Comparison of ENCODE assay signal across 25 cellular contexts in genomic region chr6:132142768-132143167, GRCh38.
"Had no signal": no experiment of that assay in that cellular context is flagged by ENCODE, and none has a peak within 500 bp of the region (broad histone marks: within the 10 kb centered on the region; RNA-seq: fewer than 3 reads in every experiment).

No MANE protein-coding gene starts in this region.

- H3K36me3 ChIP-seq: neutrophil, suprapubic skin, uterus, WERI-Rb-1 had no signal

- H3K27me3 ChIP-seq: foreskin keratinocyte, neutrophil, suprapubic skin, uterus had no signal

- H3K4me1 ChIP-seq: foreskin keratinocyte, parathyroid adenoma, uterus had no signal

- H3K79me2 ChIP-seq: parathyroid adenoma had no signal

- ATAC-seq: activated CD8-positive, alpha-beta memory T cell treated with anti-CD3 and anti-CD28 coated beads, Interleukin-2, amount 10 ng/mL, durations not matched to agents 7 days and 5 days; activated CD8-positive, alpha-beta T cell treated with anti-CD3 and anti-CD28 coated beads for 36 hours; activated naive CD8-positive, alpha-beta T cell treated with anti-CD3 and anti-CD28 coated beads, Interleukin-2, amount 50 U/mL, for 24 hours; foreskin keratinocyte; natural killer cell treated with Interleukin-12 subunit alpha and Interleukin-12 subunit beta and Interleukin-15 and Interleukin-18, amount 100 ng/mL, for 72 hours; stimulated activated effector memory CD8-positive, alpha-beta T cell treated with anti-CD3 and anti-CD28 coated beads, Interleukin-12 subunit alpha, Interleukin-12 subunit beta, amount 100 ng/mL, for 72 hours; stimulated activated naive CD8-positive, alpha-beta T cell treated with anti-CD3 and anti-CD28 coated beads, Interleukin-15, amount 100 ng/mL, for 72 hours; T-cell had no signal

- H3K4me3 ChIP-seq: suprapubic skin, uterus had no signal

- H3K9me3 ChIP-seq: neutrophil, suprapubic skin, uterus had no signal

- H3K27ac ChIP-seq: foreskin keratinocyte, neutrophil, parathyroid adenoma, suprapubic skin, uterus, WERI-Rb-1 had no signal

- H2AFZ ChIP-seq: parathyroid adenoma had no signal

- DNase-seq: activated CD4-positive, alpha-beta T cell treated with anti-CD3 and anti-CD28 coated beads, Interleukin-2, amount 10 ng/mL, durations not matched to agents 7 days and 5 days; activated CD4-positive, CD25-positive, alpha-beta regulatory T cell treated with anti-CD3 and anti-CD28 coated beads, Interleukin-2, amount 50 U/mL, for 72 hours; activated CD8-positive, alpha-beta memory T cell treated with anti-CD3 and anti-CD28 coated beads, Interleukin-2, amount 10 ng/mL, durations not matched to agents 7 days and 5 days; activated CD8-positive, alpha-beta T cell treated with anti-CD3 and anti-CD28 coated beads for 36 hours; activated effector memory CD4-positive, alpha-beta T cell treated with anti-CD3 and anti-CD28 coated beads, Interleukin-2, amount 50 U/mL, for 16 hours; activated naive CD4-positive, alpha-beta T cell treated with anti-CD3 and anti-CD28 coated beads, Interleukin-2, amount 50 U/mL, for 16 hours; activated naive CD8-positive, alpha-beta T cell treated with anti-CD3 and anti-CD28 coated beads, Interleukin-2, amount 50 U/mL, for 24 hours; activated T-cell treated with anti-CD3 and anti-CD28 coated beads for 4 hours; anterior cingulate cortex; cortex of kidney; foreskin keratinocyte; left cardiac atrium; midbrain; right cardiac atrium; stimulated activated CD4-positive, alpha-beta T cell treated with anti-CD3 and anti-CD28 coated beads, Interleukin-1b, Interleukin-23, amount 100 ng/mL, for 48 hours; stimulated activated naive CD8-positive, alpha-beta T cell treated with anti-CD3 and anti-CD28 coated beads, Interleukin-15, amount 100 ng/mL, for 72 hours; T-cell; trophoblast cell; uterus; WERI-Rb-1 had no signal

- H3K9ac ChIP-seq: parathyroid adenoma had no signal
